ENCODE assay signal across 29 cellular contexts in the genomic region with DNA sequence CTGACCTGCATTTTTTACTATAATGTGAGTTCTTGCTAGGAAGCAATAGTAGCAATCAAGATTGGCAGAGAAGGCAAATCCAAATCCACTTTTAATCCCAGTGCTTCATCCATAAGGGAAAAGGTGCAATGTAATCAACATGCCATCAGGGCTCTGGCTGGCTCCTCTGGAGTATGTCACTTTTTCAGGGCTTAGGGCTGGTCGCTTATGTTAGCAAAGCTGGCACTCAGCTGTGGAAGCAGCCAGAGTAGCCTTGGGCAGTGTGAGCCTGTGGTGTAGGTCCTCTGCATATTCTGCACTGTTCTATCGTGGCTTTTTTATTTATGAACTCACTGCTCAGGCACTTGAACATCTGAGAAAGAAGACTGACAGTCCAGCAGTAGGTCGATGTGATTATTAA. TPM values are rescaled to one million over a fixed set of nuclear protein-coding genes. Genes with fewer than 3 reads are reported as not detected.
"Had no signal": no experiment of that assay in that cellular context is flagged by ENCODE, and none has a peak within 500 bp of the region (broad histone marks: within the 10 kb centered on the region; RNA-seq: fewer than 3 reads in every experiment).

No MANE protein-coding gene starts in this region.

- H3K9me3 ChIP-seq: gastrocnemius medialis, pancreas, prostate gland, right atrium auricular region, spleen, testis, transverse colon, uterus had no signal

- H2AFZ ChIP-seq: hepatocyte had no signal

- DNase-seq: activated CD4-positive, alpha-beta T cell treated with anti-CD3 and anti-CD28 coated beads for 4 hours; activated CD4-positive, alpha-beta T cell treated with anti-CD3 and anti-CD28 coated beads, Interleukin-2, amount 50 U/mL, for 4 hours; activated CD8-positive, alpha-beta memory T cell treated with anti-CD3 and anti-CD28 coated beads for 24 hours; activated effector memory CD4-positive, alpha-beta T cell treated with Interleukin-2 at 50 U/mL for 16 hours; activated naive CD4-positive, alpha-beta T cell treated with Interleukin-2 at 50 U/mL for 16 hours; activated naive CD8-positive, alpha-beta T cell treated with anti-CD3 and anti-CD28 coated beads for 36 hours; caudate nucleus; cortex of kidney; effector memory CD8-positive, alpha-beta T cell; erythroblast; gastrocnemius medialis; kidney; left colon; mammary epithelial cell; naive thymus-derived CD4-positive, alpha-beta T cell; nucleus accumbens; pancreas; spleen; stimulated activated naive CD4-positive, alpha-beta T cell treated with Interleukin-2 at 50 U/mL for 16 hours; T-helper 1 cell; testis; transverse colon; uterus had no signal

- H3K27ac ChIP-seq: gastrocnemius medialis, hepatocyte, pancreas, prostate gland, right atrium auricular region, spleen, testis, transverse colon, uterus had no signal

- ATAC-seq: effector memory CD8-positive, alpha-beta T cell; gastrocnemius medialis; left colon; naive thymus-derived CD4-positive, alpha-beta T cell; pancreas had no signal

- H3K36me3 ChIP-seq: gastrocnemius medialis, pancreas, prostate gland, right atrium auricular region, spleen, transverse colon, uterus had no signal

- H3K4me3 Mint-ChIP-seq: activated naive CD8-positive, alpha-beta T cell treated with anti-CD3 and anti-CD28 coated beads for 36 hours; effector memory CD8-positive, alpha-beta T cell; mesothelial cell of epicardium; naive thymus-derived CD4-positive, alpha-beta T cell; neural crest cell had no signal

- H3K4me1 Mint-ChIP-seq: activated naive CD8-positive, alpha-beta T cell treated with anti-CD3 and anti-CD28 coated beads for 36 hours; naive thymus-derived CD4-positive, alpha-beta T cell had no signal

- H3K4me3 ChIP-seq: gastrocnemius medialis, hepatocyte, pancreas, prostate gland, right atrium auricular region, spleen, testis, transverse colon, uterus had no signal

- H3K27ac Mint-ChIP-seq: activated naive CD8-positive, alpha-beta T cell treated with anti-CD3 and anti-CD28 coated beads for 36 hours; effector memory CD8-positive, alpha-beta T cell; naive thymus-derived CD4-positive, alpha-beta T cell had no signal

- H3K27me3 ChIP-seq: gastrocnemius medialis, hepatocyte, pancreas, right atrium auricular region, spleen, testis, transverse colon, uterus had no signal

- H3K79me2 ChIP-seq: hepatocyte had no signal

- H3K4me1 ChIP-seq: gastrocnemius medialis, pancreas, prostate gland, right atrium auricular region, spleen, testis, transverse colon, uterus had no signal

- H3K36me3 Mint-ChIP-seq: activated naive CD8-positive, alpha-beta T cell treated with anti-CD3 and anti-CD28 coated beads for 36 hours had no signal

- H3K4me2 ChIP-seq: hepatocyte had no signal

RNA-seq across cellular contexts. Expression of a gene that starts 16.1 kb away (rescaled TPM):
- total RNA-seq: activated naive CD8-positive, alpha-beta T cell treated with anti-CD3 and anti-CD28 coated beads for 36 hours; gastrocnemius medialis; left colon; liver; naive thymus-derived CD4-positive, alpha-beta T cell; neural crest cell; prostate gland; spleen; transverse colon; uterus had no signal
- polyA plus RNA-seq: liver; naive thymus-derived CD4-positive, alpha-beta T cell; pancreas; spleen had no signal
